17 cellular contexts compared by ENCODE assay signal in genomic region chr3:33826206-33826605, GRCh38. TPM values are rescaled to one million over a fixed set of nuclear protein-coding genes. Genes with fewer than 3 reads are reported as not detected.
DNase-seq lines count a peak whose midpoint lies in the region; ATAC-seq and TF ChIP-seq lines count a peak whose summit lies in the region.
"Had no signal": no experiment of that assay in that cellular context is flagged by ENCODE, and none has a peak within 500 bp of the region (broad histone marks: within the 10 kb centered on the region; RNA-seq: fewer than 3 reads in every experiment).

No MANE protein-coding gene starts in this region.

- H3K9me3 Mint-ChIP-seq in activated CD4-positive, alpha-beta T cell treated with anti-CD3 and anti-CD28 coated beads, Interleukin-2, amount 10 ng/mL, durations not matched to agents 7 days and 5 days: no peaks in the 10 kb centered on the region
- H3K9me3 Mint-ChIP-seq: CD8-positive, alpha-beta T cell; H9 had no signal

- ATAC-seq in GM21619 (IDR thresholded peaks at IDR 0.05; ENCODE audit: unreplicated experiment): no peak
- ATAC-seq: CD8-positive, alpha-beta T cell had no signal

- H3K27me3 Mint-ChIP-seq in activated CD4-positive, alpha-beta T cell treated with anti-CD3 and anti-CD28 coated beads, Interleukin-2, amount 10 ng/mL, durations not matched to agents 7 days and 5 days: no peaks in the 10 kb centered on the region

- DNase-seq in HCEC 1CT (peak; percentile 35), amniotic epithelial cell (ENCODE audit: low read depth) (peak; percentile 12), fibroblast of the aortic adventitia (ENCODE audit: low read depth) (peak; percentile 29)
- DNase-seq in activated effector memory CD4-positive, alpha-beta T cell treated with anti-CD3 and anti-CD28 coated beads, Interleukin-2, amount 50 U/mL, for 16 hours: no peak
- DNase-seq in activated CD4-positive, alpha-beta T cell treated with anti-CD3 and anti-CD28 coated beads, Interleukin-2, amount 10 ng/mL, durations not matched to agents 7 days and 5 days: no peak
- DNase-seq in stimulated activated CD4-positive, alpha-beta T cell treated with anti-CD3 and anti-CD28 coated beads, Interleukin-1b, Interleukin-23, amount 100 ng/mL, for 48 hours: no peak
- DNase-seq: CD8-positive, alpha-beta T cell; DMS79; H9; Karpas-422; MM.1S; NCI-H1105 treated with DMSO at 0.1 percent for 48 hours; NCI-H187; NCI-H345; SJCRH30 had no signal

- no peak overlapping the region for H3K27ac Mint-ChIP-seq in activated CD4-positive, alpha-beta T cell treated with anti-CD3 and anti-CD28 coated beads, Interleukin-2, amount 10 ng/mL, durations not matched to agents 7 days and 5 days

- POLR2A ChIA-PET in activated CD4-positive, alpha-beta T cell treated with anti-CD3 and anti-CD28 coated beads, Interleukin-2, amount 10 ng/mL, durations not matched to agents 7 days and 5 days (lab: Charles Lee): no interaction called here

- TF ChIP-seq CTCF in fibroblast of the aortic adventitia (IDR thresholded peaks at IDR 0.05; ENCODE audit: insufficient read depth, low read length): no peak

- CTCF ChIA-PET in activated CD4-positive, alpha-beta T cell treated with anti-CD3 and anti-CD28 coated beads, Interleukin-2, amount 10 ng/mL, durations not matched to agents 7 days and 5 days (lab: Charles Lee): no interaction called here

- no peaks in the 10 kb centered on the region for H3K4me1 Mint-ChIP-seq in activated CD4-positive, alpha-beta T cell treated with anti-CD3 and anti-CD28 coated beads, Interleukin-2, amount 10 ng/mL, durations not matched to agents 7 days and 5 days

- H3K4me3 Mint-ChIP-seq in activated CD4-positive, alpha-beta T cell treated with anti-CD3 and anti-CD28 coated beads, Interleukin-2, amount 10 ng/mL, durations not matched to agents 7 days and 5 days: no peak overlapping the region
- H3K4me3 Mint-ChIP-seq: CD8-positive, alpha-beta T cell; H9 had no signal

- no peak overlapping the region for H3K4me3 ChIP-seq in fibroblast of the aortic adventitia (ENCODE audit: low read depth, low read length)
- H3K4me3 ChIP-seq: BLaER1, SJCRH30 had no signal

- peaks cover 64% of the 10 kb centered on the region for H3K36me3 Mint-ChIP-seq in activated CD4-positive, alpha-beta T cell treated with anti-CD3 and anti-CD28 coated beads, Interleukin-2, amount 10 ng/mL, durations not matched to agents 7 days and 5 days (ENCODE audit: low read depth)

RNA-seq across cellular contexts. Expression of gene PDCD6IP, which starts 27.8 kb away (rescaled TPM):
- total RNA-seq in fibroblast of the aortic adventitia (ENCODE audit: low replicate concordance): 105 and 258 TPM in 2 replicates
- total RNA-seq in activated CD4-positive, alpha-beta T cell treated with anti-CD3 and anti-CD28 coated beads, Interleukin-2, amount 10 ng/mL, durations not matched to agents 7 days and 5 days: 100 to 1,000 TPM; 164 to 193 TPM

Comparison
In these comparisons a context has a peak if more than half of its experiments do, and no peak if none do; other contexts are left out.
1. DNase-seq: peak in HCEC 1CT (single experiment), amniotic epithelial cell (single experiment) and fibroblast of the aortic adventitia (single experiment); none in activated effector memory CD4-positive, alpha-beta T cell treated with anti-CD3 and anti-CD28 coated beads, Interleukin-2, amount 50 U/mL, for 16 hours (single experiment), activated CD4-positive, alpha-beta T cell treated with anti-CD3 and anti-CD28 coated beads, Interleukin-2, amount 10 ng/mL, durations not matched to agents 7 days and 5 days (single experiment) and stimulated activated CD4-positive, alpha-beta T cell treated with anti-CD3 and anti-CD28 coated beads, Interleukin-1b, Interleukin-23, amount 100 ng/mL, for 48 hours (single experiment).